1 cellular context compared by ENCODE assay signal in the genomic region with DNA sequence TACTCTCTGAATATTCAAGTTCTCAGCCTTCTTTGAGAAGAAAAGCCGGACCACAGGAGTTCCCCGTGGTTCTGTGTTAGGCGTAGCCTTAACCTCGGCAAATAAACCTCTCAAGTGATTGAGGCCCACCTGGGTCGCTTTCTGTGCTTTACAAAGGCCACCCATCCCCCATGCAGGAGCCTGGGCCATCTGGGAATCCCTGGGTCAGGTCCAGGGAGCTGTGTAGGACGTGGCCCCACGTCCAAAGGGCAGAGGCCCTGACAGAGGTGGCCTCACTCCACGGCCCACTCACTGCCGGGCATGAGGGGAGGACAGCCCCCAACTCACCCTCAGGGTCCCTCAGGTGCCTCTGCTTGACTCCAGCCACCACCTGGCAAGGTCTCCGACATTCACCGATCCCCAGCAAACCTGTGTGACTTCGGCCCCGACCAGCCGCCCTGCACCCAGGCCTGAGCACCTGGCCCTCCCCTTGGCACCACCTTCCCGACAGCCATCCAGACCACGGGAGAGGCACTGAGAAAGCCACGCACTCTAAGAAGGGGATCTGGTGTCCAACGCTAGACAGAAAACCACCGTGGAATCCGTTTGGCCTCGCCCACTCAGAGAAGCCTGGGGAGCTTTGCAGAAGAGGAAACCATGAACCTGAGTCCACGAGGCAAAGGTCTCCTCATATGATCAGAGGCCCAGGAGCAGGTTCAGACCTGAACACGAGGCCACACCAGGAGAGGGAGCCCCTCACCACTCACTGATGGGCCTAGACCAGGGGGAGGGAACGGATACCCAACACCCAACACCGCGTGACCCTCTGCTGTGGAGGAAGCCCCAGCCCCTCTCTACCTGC.
TF ChIP-seq lines count a peak whose summit lies in the region.

No MANE protein-coding gene starts in this region.

TF ChIP-seq in HepG2, 621 proteins besides CTCF, POLR2A, EP300 and RAD21 (continued from another document and continues in another):
- TF ChIP-seq ZNF275 (CRISPR knock-in tag; IDR thresholded peaks at IDR 0.05; ENCODE audit: borderline replicate concordance): no peak
- TF ChIP-seq THRA (CRISPR knock-in tag; IDR thresholded peaks at IDR 0.05; ENCODE audit: borderline replicate concordance): peak; percentile 78; the same call in 1 of the 2 replicates
- peak; percentile 44 for TF ChIP-seq FOXA3 (CRISPR knock-in tag; IDR thresholded peaks at IDR 0.05)
- TF ChIP-seq ZBTB43 (CRISPR knock-in tag; conservative IDR thresholded peaks at IDR 0.05): peak; percentile 28; the same call in 1 of the 2 replicates
- TF ChIP-seq, protein P1, sequence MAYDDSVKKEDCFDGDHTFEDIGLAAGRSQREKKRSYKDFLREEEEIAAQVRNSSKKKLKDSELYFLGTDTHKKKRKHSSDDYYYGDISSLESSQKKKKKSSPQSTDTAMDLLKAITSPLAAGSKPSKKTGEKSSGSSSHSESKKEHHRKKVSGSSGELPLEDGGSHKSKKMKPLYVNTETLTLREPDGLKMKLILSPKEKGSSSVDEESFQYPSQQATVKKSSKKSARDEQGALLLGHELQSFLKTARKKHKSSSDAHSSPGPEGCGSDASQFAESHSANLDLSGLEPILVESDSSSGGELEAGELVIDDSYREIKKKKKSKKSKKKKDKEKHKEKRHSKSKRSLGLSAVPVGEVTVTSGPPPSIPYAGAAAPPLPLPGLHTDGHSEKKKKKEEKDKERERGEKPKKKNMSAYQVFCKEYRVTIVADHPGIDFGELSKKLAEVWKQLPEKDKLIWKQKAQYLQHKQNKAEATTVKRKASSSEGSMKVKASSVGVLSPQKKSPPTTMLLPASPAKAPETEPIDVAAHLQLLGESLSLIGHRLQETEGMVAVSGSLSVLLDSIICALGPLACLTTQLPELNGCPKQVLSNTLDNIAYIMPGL (CRISPR knock-in tag; IDR thresholded peaks at IDR 0.05; ENCODE audit: borderline replicate concordance in 1 of 2, low read depth in 1 of 2): peak; percentile 65 to 80; a peak in 3 of 4 replicates
- no peak; the same call in 1 of the 2 replicates for TF ChIP-seq ZNF362 (CRISPR knock-in tag; IDR thresholded peaks at IDR 0.05; ENCODE audit: borderline replicate concordance)
- TF ChIP-seq TBX2 (CRISPR knock-in tag; IDR thresholded peaks at IDR 0.05; ENCODE audit: borderline replicate concordance): peak; percentile 76
- no peak for TF ChIP-seq ZKSCAN1 (IDR thresholded peaks at IDR 0.05; ENCODE audit: low read length)
- TF ChIP-seq PRPF4 (IDR thresholded peaks at IDR 0.05; ENCODE audit: low read depth, low read length, poor library complexity, severe bottlenecking): peak; percentile 83
- no peak for TF ChIP-seq PCBP1 (IDR thresholded peaks at IDR 0.05; ENCODE audit: borderline replicate concordance, low read depth, low read length)
- TF ChIP-seq ZNF768 (CRISPR knock-in tag; IDR thresholded peaks at IDR 0.05): peak; percentile 65; the same call in 1 of the 2 replicates
- TF ChIP-seq ZNF335 (CRISPR knock-in tag; IDR thresholded peaks at IDR 0.05): peak; percentile 63; the same call in 1 of the 2 replicates
- 0 out of 2 replicates have a peak, but pooled peaks have one; percentile 39 for TF ChIP-seq ZNF740 (CRISPR knock-in tag; IDR thresholded peaks at IDR 0.05)
- TF ChIP-seq MYNN (CRISPR knock-in tag; IDR thresholded peaks at IDR 0.05; ENCODE audit: low read depth): no peak
- no peak for TF ChIP-seq RARG (CRISPR knock-in tag; IDR thresholded peaks at IDR 0.05; ENCODE audit: low read depth)
- TF ChIP-seq, protein P2, sequence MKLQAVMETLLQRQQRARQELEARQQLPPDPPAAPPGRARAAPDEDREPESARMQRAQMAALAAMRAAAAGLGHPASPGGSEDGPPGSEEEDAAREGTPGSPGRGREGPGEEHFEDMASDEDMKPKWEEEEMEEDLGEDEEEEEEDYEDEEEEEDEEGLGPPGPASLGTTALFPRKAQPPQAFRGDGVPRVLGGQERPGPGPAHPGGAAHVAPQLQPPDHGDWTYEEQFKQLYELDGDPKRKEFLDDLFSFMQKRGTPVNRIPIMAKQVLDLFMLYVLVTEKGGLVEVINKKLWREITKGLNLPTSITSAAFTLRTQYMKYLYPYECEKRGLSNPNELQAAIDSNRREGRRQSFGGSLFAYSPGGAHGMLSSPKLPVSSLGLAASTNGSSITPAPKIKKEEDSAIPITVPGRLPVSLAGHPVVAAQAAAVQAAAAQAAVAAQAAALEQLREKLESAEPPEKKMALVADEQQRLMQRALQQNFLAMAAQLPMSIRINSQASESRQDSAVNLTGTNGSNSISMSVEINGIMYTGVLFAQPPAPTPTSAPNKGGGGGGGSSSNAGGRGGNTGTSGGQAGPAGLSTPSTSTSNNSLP (IDR thresholded peaks at IDR 0.05; ENCODE audit: low read depth, low read length): no peak
- TF ChIP-seq ZBTB7A (CRISPR knock-in tag; IDR thresholded peaks at IDR 0.05): peak; percentile 80
- peak; percentile 80 for TF ChIP-seq ZNF501 (CRISPR knock-in tag; IDR thresholded peaks at IDR 0.05)
- TF ChIP-seq RBFOX2 (IDR thresholded peaks at IDR 0.05; ENCODE audit: low read depth, low read length): peak; percentile 67
- TF ChIP-seq REL (CRISPR knock-in tag; conservative IDR thresholded peaks at IDR 0.05): 0 out of 2 replicates have a peak, but pooled peaks have one; percentile 30
- TF ChIP-seq ZNF775 (CRISPR knock-in tag; IDR thresholded peaks at IDR 0.05; ENCODE audit: borderline replicate concordance): no peak
- TF ChIP-seq HOXD1 (CRISPR knock-in tag; IDR thresholded peaks at IDR 0.05): no peak
- peak; percentile 57; the same call in 1 of the 2 replicates for TF ChIP-seq ZNF761 (CRISPR knock-in tag; conservative IDR thresholded peaks at IDR 0.05)
- TF ChIP-seq ZNF766 (CRISPR knock-in tag; IDR thresholded peaks at IDR 0.05; ENCODE audit: borderline replicate concordance): peak; percentile 92
- no peak for TF ChIP-seq ATF6 (CRISPR knock-in tag; conservative IDR thresholded peaks at IDR 0.05)
- TF ChIP-seq, protein P3, sequence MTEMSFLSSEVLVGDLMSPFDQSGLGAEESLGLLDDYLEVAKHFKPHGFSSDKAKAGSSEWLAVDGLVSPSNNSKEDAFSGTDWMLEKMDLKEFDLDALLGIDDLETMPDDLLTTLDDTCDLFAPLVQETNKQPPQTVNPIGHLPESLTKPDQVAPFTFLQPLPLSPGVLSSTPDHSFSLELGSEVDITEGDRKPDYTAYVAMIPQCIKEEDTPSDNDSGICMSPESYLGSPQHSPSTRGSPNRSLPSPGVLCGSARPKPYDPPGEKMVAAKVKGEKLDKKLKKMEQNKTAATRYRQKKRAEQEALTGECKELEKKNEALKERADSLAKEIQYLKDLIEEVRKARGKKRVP (CRISPR knock-in tag; IDR thresholded peaks at IDR 0.05): no peak
- peak; percentile 79 for TF ChIP-seq POLR2G (IDR thresholded peaks at IDR 0.05; ENCODE audit: low read depth, low read length)
- 0 out of 2 replicates have a peak, but pooled peaks have one; percentile 25 for TF ChIP-seq ZKSCAN8 (CRISPR knock-in tag; IDR thresholded peaks at IDR 0.05; ENCODE audit: borderline replicate concordance)
- peak; percentile 90 for TF ChIP-seq RXRA (CRISPR knock-in tag; IDR thresholded peaks at IDR 0.05)
- TF ChIP-seq KDM4B (CRISPR knock-in tag; IDR thresholded peaks at IDR 0.05): peak; percentile 51; the same call in 1 of the 2 replicates
- peak; percentile 67; the same call in 1 of the 2 replicates for TF ChIP-seq ZNF546 (CRISPR knock-in tag; conservative IDR thresholded peaks at IDR 0.05)
- peak; percentile 67; the same call in 1 of the 2 replicates for TF ChIP-seq POGK (CRISPR knock-in tag; conservative IDR thresholded peaks at IDR 0.05)
- TF ChIP-seq ELF4 (CRISPR knock-in tag; IDR thresholded peaks at IDR 0.05; ENCODE audit: borderline replicate concordance): no peak
- no peak for TF ChIP-seq BCLAF1 (IDR thresholded peaks at IDR 0.05)
- peak; percentile 73 for TF ChIP-seq RBM39 (IDR thresholded peaks at IDR 0.05; ENCODE audit: low read depth, low read length, poor library complexity, severe bottlenecking)
- no peak for TF ChIP-seq ZNF547 (CRISPR knock-in tag; IDR thresholded peaks at IDR 0.05)
- TF ChIP-seq TCF12 (IDR thresholded peaks at IDR 0.05): no peak
- peak; percentile 90; the same call in 1 of the 2 replicates for TF ChIP-seq TCF12 (CRISPR knock-in tag; IDR thresholded peaks at IDR 0.05)
- peak; percentile 66 for TF ChIP-seq ZSCAN29 (CRISPR knock-in tag; conservative IDR thresholded peaks at IDR 0.05)
- peak; percentile 82; the same call in 1 of the 2 replicates for TF ChIP-seq ZNF136 (CRISPR knock-in tag; IDR thresholded peaks at IDR 0.05; ENCODE audit: low read depth)
